Comparison of ENCODE assay signal across 15 cellular contexts in genomic region chr9:108142142-108142503, GRCh38.
DNase-seq lines count a peak whose midpoint lies in the region; ATAC-seq and TF ChIP-seq lines count a peak whose summit lies in the region.
"Had no signal": no experiment of that assay in that cellular context is flagged by ENCODE, and none has a peak within 500 bp of the region (broad histone marks: within the 10 kb centered on the region; RNA-seq: fewer than 3 reads in every experiment).

No MANE protein-coding gene starts in this region.

- H3K4me3 Mint-ChIP-seq in WTC11 (no peak overlapping the region), natural killer cell (no peak overlapping the region)
- H3K4me3 Mint-ChIP-seq: CD4-positive, CD25-positive, alpha-beta regulatory T cell had no signal

- H3K4me1 Mint-ChIP-seq in WTC11 (peaks cover 24% of the 10 kb centered on the region), natural killer cell (no peaks in the 10 kb centered on the region)
- H3K4me1 Mint-ChIP-seq: CD4-positive, CD25-positive, alpha-beta regulatory T cell had no signal

- H3K9ac ChIP-seq in parathyroid adenoma = no peak overlapping the region
- H3K9ac ChIP-seq: SK-N-SH had no signal

- H3K9me3 ChIP-seq in esophagus squamous epithelium (no peaks in the 10 kb centered on the region), parathyroid adenoma (ENCODE audit: control insufficient read depth, low read length) (no peaks in the 10 kb centered on the region), tibial artery (no peaks in the 10 kb centered on the region)
- H3K9me3 ChIP-seq: SK-N-SH had no signal

- H3K27me3 ChIP-seq in esophagus squamous epithelium (no peaks in the 10 kb centered on the region), parathyroid adenoma (ENCODE audit: control insufficient read depth, insufficient read depth, low read length) (no peaks in the 10 kb centered on the region), tibial artery (no peaks in the 10 kb centered on the region)
- H3K27me3 ChIP-seq: cardiac muscle cell had no signal

- DNase-seq in WTC11 (ENCODE audit: low spot score) = no peak
- DNase-seq in esophagus squamous epithelium (lab: John Stamatoyannopoulos, UW) = no peak
- DNase-seq in tibial artery = no peak
- no peak for DNase-seq in ACHN
- DNase-seq in natural killer cell = no peak
- DNase-seq in AML-193 (lab: John Stamatoyannopoulos, UW) = no peak
- DNase-seq: activated naive CD4-positive, alpha-beta T cell; CD4-positive, CD25-positive, alpha-beta regulatory T cell; NCI-H2171; SK-N-SH; stimulated activated CD4-positive, alpha-beta T cell treated with anti-CD3 and anti-CD28 coated beads, Interleukin-12 subunit alpha, Interleukin-12 subunit beta, amount 100 ng/mL, for 4 hours had no signal

- H3K4me2 ChIP-seq in parathyroid adenoma (ENCODE audit: low read length) = no peak overlapping the region
- H3K4me2 ChIP-seq: SK-N-SH had no signal

- H3K36me3 Mint-ChIP-seq in WTC11 (peaks cover 9% of the 10 kb centered on the region), natural killer cell (peaks cover 7% of the 10 kb centered on the region)
- H3K36me3 Mint-ChIP-seq: CD4-positive, CD25-positive, alpha-beta regulatory T cell had no signal

- in situ Hi-C loops in ACHN (cut with HindIII; ENCODE audit: low pct_ligation_motif_present, low pct_unique_long_range_greater_than_20kb, low sequenced_read_pairs) = no loop called here

- TF ChIP-seq CTCF in WTC11 (IDR thresholded peaks at IDR 0.05) = no peak
- TF ChIP-seq CTCF in esophagus squamous epithelium (IDR thresholded peaks at IDR 0.05) = no peak
- no peak for TF ChIP-seq CTCF in parathyroid adenoma (IDR thresholded peaks at IDR 0.05)
- no peak for TF ChIP-seq CTCF in tibial artery (IDR thresholded peaks at IDR 0.05)
- TF ChIP-seq CTCF in natural killer cell (IDR thresholded peaks at IDR 0.05) = no peak

- H3K27ac Mint-ChIP-seq in WTC11 = 0 out of 2 replicates have a peak overlapping the region, but pooled peaks have one; percentile 45
- H3K27ac Mint-ChIP-seq in natural killer cell = no peak overlapping the region
- H3K27ac Mint-ChIP-seq: CD4-positive, CD25-positive, alpha-beta regulatory T cell had no signal

- no peak overlapping the region for H3K4me3 ChIP-seq in esophagus squamous epithelium
- no peak overlapping the region for H3K4me3 ChIP-seq in parathyroid adenoma (ENCODE audit: low read depth, low read length)
- H3K4me3 ChIP-seq in tibial artery = no peak overlapping the region
- H3K4me3 ChIP-seq: cardiac muscle cell had no signal

- 46 to 77% methylated on average over 2 of the region's 2 CpGs for WGBS in esophagus squamous epithelium, 2 donors

- H3K79me2 ChIP-seq in parathyroid adenoma = no peaks in the 10 kb centered on the region

- H2AFZ ChIP-seq in parathyroid adenoma = no peak overlapping the region

- peaks cover 14% of the 10 kb centered on the region for H3K9me3 Mint-ChIP-seq in WTC11
- peaks cover 12 to 16% of the 10 kb centered on the region in 2 donors for H3K9me3 Mint-ChIP-seq in natural killer cell

- POLR2A ChIA-PET in WTC11 (lab: Charles Lee) = no interaction called here

- ATAC-seq in WTC11 (no peak), natural killer cell (no peak), GM18502 (IDR thresholded peaks at IDR 0.05; ENCODE audit: poor library complexity, unreplicated experiment) (no peak)
- ATAC-seq: HCT116 had no signal

- no peaks in the 10 kb centered on the region for H3K36me3 ChIP-seq in esophagus squamous epithelium
- no peaks in the 10 kb centered on the region for H3K36me3 ChIP-seq in parathyroid adenoma (ENCODE audit: control insufficient read depth, insufficient read depth, low read length)
- no peaks in the 10 kb centered on the region for H3K36me3 ChIP-seq in tibial artery
- H3K36me3 ChIP-seq: cardiac muscle cell had no signal

- no peak for TF ChIP-seq POLR2A in esophagus squamous epithelium (IDR thresholded peaks at IDR 0.05)

- H3K27ac ChIP-seq in esophagus squamous epithelium = peak overlapping the region; percentile 55 to 88 (median 84)
- H3K27ac ChIP-seq in parathyroid adenoma = peak overlapping the region; percentile 49
- H3K27ac ChIP-seq in tibial artery = peak overlapping the region; percentile 65 to 70
- H3K27ac ChIP-seq: cardiac muscle cell had no signal

- H3K27me3 Mint-ChIP-seq in WTC11 (ENCODE audit: low read depth) (no peaks in the 10 kb centered on the region), natural killer cell (ENCODE audit: low read depth in 2 of 2) (no peaks in the 10 kb centered on the region)
- H3K27me3 Mint-ChIP-seq: CD4-positive, CD25-positive, alpha-beta regulatory T cell had no signal

- intact Hi-C loops in esophagus squamous epithelium (cut with DNase I) = no loop called here
- intact Hi-C loops in tibial artery (cut with DNase I; ENCODE audit: low total_unique reads) = loop anchor here (10.0 kb wide), 1 partner anchor 387 kb away; no protein-coding TSS in a partner anchor
- intact Hi-C loops in natural killer cell (cut with micrococcal nuclease) = no loop called here

- H3K4me1 ChIP-seq in esophagus squamous epithelium (peaks cover 9 to 25% (median 20%) of the 10 kb centered on the region in 3 donors), parathyroid adenoma (no peaks in the 10 kb centered on the region), tibial artery (peaks cover 0 to 25% (median 16%) of the 10 kb centered on the region in 4 donors)

- CTCF ChIA-PET in WTC11 (lab: Charles Lee) = interaction anchor here (0.7 to 1.4 kb wide), 3 partner anchors 87 to 677 kb away, joined by 3 read pairs; no protein-coding TSS in a partner anchor

TF ChIP-seq in WTC11, 78 proteins besides CTCF, POLR2A, EP300 and RAD21 (continues in another document):
- no peak for TF ChIP-seq ZNF317 (CRISPR knock-in tag; IDR thresholded peaks at IDR 0.05; ENCODE audit: borderline replicate concordance, low read depth)
- no peak for TF ChIP-seq AR (CRISPR knock-in tag; IDR thresholded peaks at IDR 0.05)
- no peak for TF ChIP-seq TCF7 (CRISPR knock-in tag; IDR thresholded peaks at IDR 0.05; ENCODE audit: low read depth)
- TF ChIP-seq NR2C2 (CRISPR knock-in tag; IDR thresholded peaks at IDR 0.05) = no peak
- TF ChIP-seq RELA (CRISPR knock-in tag; IDR thresholded peaks at IDR 0.05; ENCODE audit: borderline replicate concordance) = no peak
- no peak for TF ChIP-seq ESRRA (CRISPR knock-in tag; IDR thresholded peaks at IDR 0.05; ENCODE audit: borderline replicate concordance)
- no peak for TF ChIP-seq IRF2 (CRISPR knock-in tag; IDR thresholded peaks at IDR 0.05; ENCODE audit: borderline replicate concordance, low read depth)
- no peak for TF ChIP-seq ATF2 (CRISPR knock-in tag; IDR thresholded peaks at IDR 0.05; ENCODE audit: borderline replicate concordance, low read depth)
- no peak for TF ChIP-seq ZNF138 (CRISPR knock-in tag; conservative IDR thresholded peaks at IDR 0.05)
- TF ChIP-seq RORB (CRISPR knock-in tag; IDR thresholded peaks at IDR 0.05) = no peak
- no peak for TF ChIP-seq ZNF281 (CRISPR knock-in tag; IDR thresholded peaks at IDR 0.05)
